ENCODE assay signal across 24 cellular contexts in genomic region chr11:2554338-2555240, GRCh38.
DNase-seq lines count a peak whose midpoint lies in the region; ATAC-seq, FAIRE-seq and TF ChIP-seq lines count a peak whose summit lies in the region.
"Had no signal": no experiment of that assay in that cellular context is flagged by ENCODE, and none has a peak within 500 bp of the region (broad histone marks: within the 10 kb centered on the region; RNA-seq: fewer than 3 reads in every experiment).

No MANE protein-coding gene starts in this region.

- FAIRE-seq in bronchial epithelial cell (lab: Jason Lieb, UNC), result no peak
- FAIRE-seq: G401.6, GM18507 had no signal

- H3K36me3 ChIP-seq in NT2/D1 (ENCODE audit: insufficient read depth, insufficient read length, low read length), result no peaks in the 10 kb centered on the region
- no peaks in the 10 kb centered on the region for H3K36me3 ChIP-seq in bronchial epithelial cell (ENCODE audit: control insufficient read depth, insufficient read depth, low read length)
- H3K36me3 ChIP-seq in lung (ENCODE audit: control insufficient read depth in 2 of 2, insufficient read depth in 2 of 2, low read length in 2 of 2), result no peaks in the 10 kb centered on the region
- no peaks in the 10 kb centered on the region for H3K36me3 ChIP-seq in sigmoid colon
- H3K36me3 ChIP-seq: heart left ventricle, WERI-Rb-1 had no signal

- TF ChIP-seq CTCF in bronchial epithelial cell (IDR thresholded peaks at IDR 0.05; ENCODE audit: insufficient read depth, low read length, severe bottlenecking) (no peak), lung (IDR thresholded peaks at IDR 0.05; ENCODE audit: control extremely low read depth, extremely low read depth) (no peak), sigmoid colon (IDR thresholded peaks at IDR 0.05) (no peak)

- H3K27ac ChIP-seq in lung (ENCODE audit: low read depth in 1 of 2, low read length in 1 of 2), result no peak overlapping the region
- no peak overlapping the region for H3K27ac ChIP-seq in sigmoid colon
- H3K27ac ChIP-seq: heart left ventricle, parathyroid adenoma, WERI-Rb-1 had no signal

- intact Hi-C loops in sigmoid colon (cut with DNase I), result no loop called here

- TF ChIP-seq EP300 in sigmoid colon (IDR thresholded peaks at IDR 0.05), result no peak

- ATAC-seq in lung (ENCODE audit: insufficient read depth, low FRiP score), result peak; percentile 43
- no peak for ATAC-seq in GM18868 (IDR thresholded peaks at IDR 0.05; ENCODE audit: unreplicated experiment)
- ATAC-seq in HG03378 (IDR thresholded peaks at IDR 0.05; ENCODE audit: unreplicated experiment), result no peak
- ATAC-seq: heart left ventricle; naive thymus-derived CD4-positive, alpha-beta T cell; Panc1 had no signal

- TF ChIP-seq POLR2A in sigmoid colon (IDR thresholded peaks at IDR 0.05), result no peak

- 72 to 85% methylated on average over 16 of the region's 16 CpGs for WGBS in lung, 2 donors
- WGBS in sigmoid colon, 2 donors, result 86 to 89% methylated on average over 16 of the region's 16 CpGs

- H3K4me3 ChIP-seq in NT2/D1 (ENCODE audit: insufficient read length, low read depth), result no peak overlapping the region
- no peak overlapping the region for H3K4me3 ChIP-seq in bronchial epithelial cell (ENCODE audit: low read depth, low read length)
- H3K4me3 ChIP-seq in lung, result no peak overlapping the region
- H3K4me3 ChIP-seq in sigmoid colon, result no peak overlapping the region
- H3K4me3 ChIP-seq: heart left ventricle had no signal

- peaks cover 27% of the 10 kb centered on the region; the same call in 1 of the 2 replicates for H3K9me3 ChIP-seq in NT2/D1 (ENCODE audit: insufficient read depth, low read length)
- H3K9me3 ChIP-seq in lung (ENCODE audit: control insufficient read depth in 2 of 2, insufficient read depth in 1 of 2, low read length in 1 of 2), result peaks cover 0 to 4% of the 10 kb centered on the region in 2 donors
- H3K9me3 ChIP-seq in sigmoid colon, result no peaks in the 10 kb centered on the region

- DNase-seq in NT2/D1 (ENCODE audit: low read depth, low spot score) (no peak), bronchial epithelial cell (ENCODE audit: low read depth) (peak; percentile 15), lung (ENCODE audit: low spot score) (no peak), sigmoid colon (peak; percentile 51)
- DNase-seq in activated CD4-positive, alpha-beta T cell treated with anti-CD3 and anti-CD28 coated beads, Interleukin-2, amount 50 U/mL, for 1 hour, result no peak
- DNase-seq: activated CD4-positive, alpha-beta memory T cell treated with anti-CD3 and anti-CD28 coated beads for 36 hours; activated T-cell treated with anti-CD3 and anti-CD28 coated beads for 4 hours; amniotic stem cell; dermis blood vessel endothelial cell; DMS153; H9; naive thymus-derived CD4-positive, alpha-beta T cell; NCI-H1417; NCI-H2107; NCI-H510A treated with DMSO at 0.1 percent for 48 hours; NK-92 treated with Interleukin-12 subunit alpha and Interleukin-12 subunit beta, amount 100 ng/mL, for 24 hours; WERI-Rb-1 had no signal

- H3K9ac ChIP-seq in NT2/D1 (ENCODE audit: insufficient read length, low read depth), result peak overlapping the region; percentile 18
- H3K9ac ChIP-seq: parathyroid adenoma had no signal

- peaks cover 3% of the 10 kb centered on the region for H3K4me1 ChIP-seq in NT2/D1 (ENCODE audit: insufficient read depth, insufficient read length)
- peaks cover 0 to 9% of the 10 kb centered on the region in 2 donors for H3K4me1 ChIP-seq in lung (ENCODE audit: control insufficient read depth in 2 of 2, insufficient read depth in 2 of 2, low read length in 2 of 2)
- H3K4me1 ChIP-seq in sigmoid colon, result no peaks in the 10 kb centered on the region
- H3K4me1 ChIP-seq: parathyroid adenoma had no signal

- H3K27me3 ChIP-seq in NT2/D1 (ENCODE audit: insufficient read depth, insufficient read length) (peaks cover 82% of the 10 kb centered on the region), bronchial epithelial cell (ENCODE audit: control insufficient read depth, insufficient read depth, low read length) (no peaks in the 10 kb centered on the region), lung (ENCODE audit: control insufficient read depth, insufficient read depth) (no peaks in the 10 kb centered on the region), sigmoid colon (no peaks in the 10 kb centered on the region)
- H3K27me3 ChIP-seq: heart left ventricle had no signal

Comparison
In these comparisons a context has a peak if more than half of its experiments do, and no peak if none do; other contexts are left out.
1. DNase-seq: peak in bronchial epithelial cell (single experiment) and sigmoid colon (single experiment); none in NT2/D1 (single experiment), lung (single experiment) and activated CD4-positive, alpha-beta T cell treated with anti-CD3 and anti-CD28 coated beads, Interleukin-2, amount 50 U/mL, for 1 hour (single experiment).